ENCODE assay signal across 9 cellular contexts in the genomic region with DNA sequence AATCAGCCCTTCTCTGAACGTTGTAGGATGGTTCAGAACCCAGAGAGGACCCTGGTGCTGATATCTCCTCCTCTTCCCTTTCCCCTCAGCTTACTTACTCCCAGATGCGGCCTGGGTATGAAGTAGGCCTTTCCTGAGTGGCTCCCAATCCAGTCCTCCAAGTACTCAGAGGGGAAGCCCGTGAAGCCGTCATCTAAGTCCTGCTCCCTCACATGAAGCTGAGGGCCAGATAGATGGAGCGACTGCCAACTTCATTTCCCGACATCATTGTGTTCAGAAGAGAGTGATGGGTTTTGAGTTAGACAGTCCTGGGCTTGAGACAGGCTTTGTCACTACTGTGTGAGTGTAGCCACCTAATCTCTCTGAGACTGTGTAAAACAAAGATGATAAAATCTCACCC. TPM values are rescaled to one million over a fixed set of nuclear protein-coding genes. Genes with fewer than 3 reads are reported as not detected.
DNase-seq lines count a peak whose midpoint lies in the region; ATAC-seq, FAIRE-seq and TF ChIP-seq lines count a peak whose summit lies in the region.
"Had no signal": no experiment of that assay in that cellular context is flagged by ENCODE, and none has a peak within 500 bp of the region (broad histone marks: within the 10 kb centered on the region; RNA-seq: fewer than 3 reads in every experiment).

No MANE protein-coding gene starts in this region.

- H2AFZ ChIP-seq in HCT116 (ENCODE audit: low read depth, low read length, poor library complexity, severe bottlenecking) (no peak overlapping the region), fibroblast of lung (ENCODE audit: low read length) (no peak overlapping the region)

- H3K27me3 Mint-ChIP-seq in activated B cell treated with CpG ODN at 0.5 μM for 24 hours = no peaks in the 10 kb centered on the region

- no peaks in the 10 kb centered on the region for H3K36me3 Mint-ChIP-seq in activated B cell treated with CpG ODN at 0.5 μM for 24 hours (ENCODE audit: low read depth)

- H3K27me3 ChIP-seq in HCT116 (ENCODE audit: insufficient read depth, low read length) = no peaks in the 10 kb centered on the region
- H3K27me3 ChIP-seq in fibroblast of lung (ENCODE audit: control insufficient read depth, insufficient read depth, low read length) = no peaks in the 10 kb centered on the region

- no peak for FAIRE-seq in frontal cortex (lab: Jason Lieb, UNC)

- peak; percentile 9; the same call in 1 of the 2 replicates for ATAC-seq in HCT116
- no peak for ATAC-seq in activated B cell treated with CpG ODN at 0.5 μM for 24 hours (ENCODE audit: low read depth)
- no peak for ATAC-seq in HG03175 (IDR thresholded peaks at IDR 0.05; ENCODE audit: unreplicated experiment)
- ATAC-seq in HG02759 (IDR thresholded peaks at IDR 0.05; ENCODE audit: unreplicated experiment) = no peak

- H3K4me2 ChIP-seq in HCT116 (ENCODE audit: low read length) (peak overlapping the region; percentile 38; the same call in 1 of the 2 replicates), fibroblast of lung (ENCODE audit: extremely low read depth, insufficient read depth, low read length) (no peak overlapping the region)

- no peaks in the 10 kb centered on the region for H4K20me1 ChIP-seq in HCT116 (ENCODE audit: insufficient read depth)
- no peaks in the 10 kb centered on the region for H4K20me1 ChIP-seq in fibroblast of lung (ENCODE audit: control insufficient read depth, extremely low read depth, insufficient read depth, low read length)

- intact Hi-C loops in HCT116 (cut with micrococcal nuclease) (loop anchor here (5.0 kb wide), 1 partner anchor 104 kb away; a partner anchor contains a TSS), activated B cell treated with CpG ODN at 0.5 μM for 24 hours (cut with micrococcal nuclease) (loop anchor here (1.0 to 5.0 kb wide), 9 partner anchors 15 to 431 kb away; a partner anchor contains a TSS)

- TF ChIP-seq RAD21 in HCT116 (IDR thresholded peaks at IDR 0.05; ENCODE audit: low read depth) = no peak

- CTCF ChIA-PET in HCT116 (lab: Charles Lee) (no interaction called here), activated B cell treated with CpG ODN at 0.5 μM for 24 hours (lab: Charles Lee) (interaction anchor here (0.7 to 4.7 kb wide), 15 partner anchors 10 to 424 kb away, joined by 3 to 71 read pairs (median 4); a partner anchor contains a TSS)

- H3K4me1 ChIP-seq in HCT116 (ENCODE audit: control insufficient read depth in 1 of 2, insufficient read depth in 2 of 2, low read length in 2 of 2) (peaks cover 6 to 48% of the 10 kb centered on the region in 2 experiments; a peak in 3 of 4 replicates), fibroblast of lung (ENCODE audit: control insufficient read depth, extremely low read depth, insufficient read depth, low read length) (peaks cover 28% of the 10 kb centered on the region)

- H3K27ac ChIP-seq in HCT116 (ENCODE audit: low read depth, low read length) = no peak overlapping the region
- peak overlapping the region; percentile 93 for H3K27ac ChIP-seq in fibroblast of lung (ENCODE audit: insufficient read depth, low read length)
- H3K27ac ChIP-seq in skin epidermis = peak overlapping the region in 13 of 21 experiments; percentile 22 to 95 (median 88)

- H3K9me2 ChIP-seq in HCT116 (ENCODE audit: insufficient read depth) = no peaks in the 10 kb centered on the region

- peak overlapping the region; percentile 86 for H3K27ac Mint-ChIP-seq in activated B cell treated with CpG ODN at 0.5 μM for 24 hours

- peak overlapping the region; percentile 33 for H3K9ac ChIP-seq in HCT116 (ENCODE audit: low read length)
- H3K9ac ChIP-seq in fibroblast of lung (ENCODE audit: insufficient read depth, low read length) = peak overlapping the region; percentile 91

- peak overlapping the region; percentile 87 for H3K4me3 Mint-ChIP-seq in activated B cell treated with CpG ODN at 0.5 μM for 24 hours

- DNase-seq in HCT116 (ENCODE audit: low read depth, low spot score) = no peak
- DNase-seq in activated B cell treated with CpG ODN at 0.5 μM for 24 hours = no peak
- peak in 1 of 2 donors; percentile 12 for DNase-seq in fibroblast of lung (ENCODE audit: low read depth in 2 of 2)
- DNase-seq in frontal cortex (ENCODE audit: low spot score in 2 of 2) = no peak
- DNase-seq in kidney tubule cell (ENCODE audit: low spot score) = no peak
- DNase-seq: T1000 had no signal

- POLR2A ChIA-PET in HCT116 (lab: Charles Lee) = no interaction called here
- POLR2A ChIA-PET in activated B cell treated with CpG ODN at 0.5 μM for 24 hours (lab: Charles Lee) = interaction anchor here (1.1 to 2.7 kb wide), 7 partner anchors 15 to 431 kb away, joined by 5 to 36 read pairs (median 15); a partner anchor contains a TSS

- H3K4me1 Mint-ChIP-seq in activated B cell treated with CpG ODN at 0.5 μM for 24 hours = peaks cover 23% of the 10 kb centered on the region

- H3K79me2 ChIP-seq in HCT116 (ENCODE audit: insufficient read depth, low read length) (no peaks in the 10 kb centered on the region), fibroblast of lung (ENCODE audit: control insufficient read depth, insufficient read depth, low read length) (peaks cover 2% of the 10 kb centered on the region)

- H3K36me3 ChIP-seq in HCT116 (ENCODE audit: control insufficient read depth in 1 of 2, insufficient read depth in 2 of 2, low read length in 2 of 2) (no peaks in the 10 kb centered on the region), fibroblast of lung (ENCODE audit: control insufficient read depth, insufficient read depth, low read length) (no peaks in the 10 kb centered on the region)

- no peak for TF ChIP-seq CTCF in HCT116 (IDR thresholded peaks at IDR 0.05 in 2 of 3, conservative IDR thresholded peaks at IDR 0.05 in 1 of 3; ENCODE audit: borderline replicate concordance in 1 of 3, insufficient read depth in 1 of 3, low read depth in 2 of 3, low read length in 2 of 3)
- TF ChIP-seq CTCF in activated B cell treated with CpG ODN at 0.5 μM for 24 hours (IDR thresholded peaks at IDR 0.05) = no peak
- TF ChIP-seq CTCF in fibroblast of lung (conservative IDR thresholded peaks at IDR 0.05 in 1 of 2, IDR thresholded peaks at IDR 0.05 in 1 of 2; ENCODE audit: low read depth in 1 of 2, low read length in 2 of 2) = no peak

- RAD21 ChIA-PET in HCT116 (lab: Charles Lee; ENCODE audit: low non-redundant PET in 1 of 2, low total read pairs in 2 of 2, uncharacterized antibody in 2 of 2, unreplicated experiment in 2 of 2) = no interaction called here

- H3K9me3 Mint-ChIP-seq in activated B cell treated with CpG ODN at 0.5 μM for 24 hours = no peaks in the 10 kb centered on the region

- no peaks in the 10 kb centered on the region for H3K9me3 ChIP-seq in HCT116 (ENCODE audit: control insufficient read depth in 1 of 2, insufficient read depth in 1 of 2, low read depth in 1 of 2, low read length in 2 of 2)
- no peaks in the 10 kb centered on the region for H3K9me3 ChIP-seq in fibroblast of lung (ENCODE audit: control insufficient read depth, insufficient read depth, low read depth, low read length)

- BruUV-seq in HCT116 (replicated peaks; lab: Mats Ljungman, UMichigan) = no TSS peak

- TF ChIP-seq POLR2A in HCT116 (IDR thresholded peaks at IDR 0.05; ENCODE audit: borderline replicate concordance, extremely low read depth, insufficient read depth, insufficient read length) = no peak

- H3K4me3 ChIP-seq in HCT116 (replicated peaks in 1 of 2; ENCODE audit: low read depth in 1 of 2, low read length in 2 of 2) (no peak overlapping the region), fibroblast of lung (replicated peaks in 1 of 4; ENCODE audit: control extremely low read depth in 1 of 4, insufficient read depth in 1 of 4, low read depth in 3 of 4, low read length in 4 of 4) (no peak overlapping the region), skin epidermis (no peak overlapping the region)

TF ChIP-seq in HCT116, 20 proteins besides CTCF, POLR2A, EP300 and RAD21 (continues in another document):
- no peak for TF ChIP-seq CEBPB (IDR thresholded peaks at IDR 0.05; ENCODE audit: low read depth)
- no peak for TF ChIP-seq YY1 (IDR thresholded peaks at IDR 0.05; ENCODE audit: extremely low read depth, insufficient replicate concordance, low read depth, low read length)
- TF ChIP-seq FOSL1 (IDR thresholded peaks at IDR 0.05; ENCODE audit: low read depth) = no peak
- TF ChIP-seq POLR2AphosphoS5 (IDR thresholded peaks at IDR 0.05; ENCODE audit: low read depth, low read length) = no peak
- no peak for TF ChIP-seq CBX3 (IDR thresholded peaks at IDR 0.05; ENCODE audit: low read depth)
- TF ChIP-seq, protein P1, sequence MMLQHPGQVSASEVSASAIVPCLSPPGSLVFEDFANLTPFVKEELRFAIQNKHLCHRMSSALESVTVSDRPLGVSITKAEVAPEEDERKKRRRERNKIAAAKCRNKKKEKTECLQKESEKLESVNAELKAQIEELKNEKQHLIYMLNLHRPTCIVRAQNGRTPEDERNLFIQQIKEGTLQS (IDR thresholded peaks at IDR 0.05) = no peak

RNA-seq across cellular contexts. Expression of a gene that starts 2.7 kb away (rescaled TPM):
- total RNA-seq in HCT116 (2021; ENCODE audit: unreplicated experiment) (3.9 TPM), activated B cell treated with CpG ODN at 0.5 μM for 24 hours (0.75 and 0.81 TPM in 2 replicates), fibroblast of lung (1.5 and 3.1 TPM in 2 replicates), frontal cortex (20.0 TPM)
- polyA plus RNA-seq in HCT116 (2012) = 1.6 and 2.5 TPM in 2 replicates
- 2.7 and 3.2 TPM in 2 replicates for polyA plus RNA-seq in fibroblast of lung
- polyA plus RNA-seq in fibroblast of lung (2012) = 2.2 and 2.3 TPM in 2 replicates
- polyA minus RNA-seq in fibroblast of lung (ENCODE audit: low replicate concordance) = 1.6 and 2.0 TPM in 2 replicates

RNA-seq across cellular contexts. Expression of a gene that starts 25.0 kb away (rescaled TPM):
- total RNA-seq in HCT116 (2021; ENCODE audit: unreplicated experiment) (103 TPM), activated B cell treated with CpG ODN at 0.5 μM for 24 hours (97.1 and 98.5 TPM in 2 replicates), fibroblast of lung (41.9 and 46.2 TPM in 2 replicates), frontal cortex (62.4 TPM)
- polyA plus RNA-seq in HCT116 (2012) = 47.9 and 52.6 TPM in 2 replicates
- polyA plus RNA-seq in fibroblast of lung = 83.2 and 113 TPM in 2 replicates
- polyA plus RNA-seq in fibroblast of lung (2012) = 46.6 and 59.9 TPM in 2 replicates
- polyA minus RNA-seq in fibroblast of lung (ENCODE audit: low replicate concordance) = 24.9 and 64.0 TPM in 2 replicates
